8 cellular contexts compared by ENCODE assay signal in the genomic region with DNA sequence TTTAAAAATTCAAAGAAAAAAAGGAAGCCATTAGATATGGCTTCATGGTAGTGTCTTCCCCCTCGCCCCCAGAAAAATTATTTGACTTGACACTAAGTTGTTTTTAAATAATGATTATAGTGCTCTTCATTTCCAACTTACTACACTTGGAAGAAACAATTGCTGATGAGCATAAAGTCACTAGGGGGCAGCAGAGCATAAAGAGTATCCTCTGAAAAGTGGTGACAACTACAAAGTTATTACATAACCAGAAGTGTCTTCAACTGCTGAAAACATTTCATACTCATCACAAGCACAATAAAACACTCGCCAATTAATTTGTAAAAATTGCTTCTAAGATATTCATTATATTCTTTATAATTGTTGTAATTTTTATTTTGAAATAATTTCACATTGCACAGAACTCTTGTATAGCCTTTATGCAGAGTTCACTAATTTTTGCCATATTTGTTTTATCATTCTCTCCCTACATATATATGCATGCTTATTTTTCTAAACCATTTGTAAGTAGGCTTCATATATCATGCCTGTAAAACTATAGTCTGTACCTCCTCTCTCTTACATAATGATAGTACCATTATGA. TPM values are rescaled to one million over a fixed set of nuclear protein-coding genes. Genes with fewer than 3 reads are reported as not detected.
DNase-seq lines count a peak whose midpoint lies in the region; ATAC-seq and TF ChIP-seq lines count a peak whose summit lies in the region.

No MANE protein-coding gene starts in this region.

- no peak for TF ChIP-seq POLR2A in erythroblast (IDR thresholded peaks at IDR 0.05; ENCODE audit: low read length)
- TF ChIP-seq POLR2A in testis (IDR thresholded peaks at IDR 0.05), result no peak

- no peaks in the 10 kb centered on the region for H3K9me3 Mint-ChIP-seq in naive thymus-derived CD8-positive, alpha-beta T cell

- peak; percentile 50 for ATAC-seq in HG03442 (IDR thresholded peaks at IDR 0.05; ENCODE audit: unreplicated experiment)
- peak; percentile 55 to 66 for ATAC-seq in naive thymus-derived CD8-positive, alpha-beta T cell

- H3K27me3 ChIP-seq in testis, result no peaks in the 10 kb centered on the region

- H3K27me3 Mint-ChIP-seq in naive thymus-derived CD8-positive, alpha-beta T cell, result no peaks in the 10 kb centered on the region

- H3K4me1 Mint-ChIP-seq in naive thymus-derived CD8-positive, alpha-beta T cell, result peaks cover 0 to 2% (median 0%) of the 10 kb centered on the region in 4 donors

- POLR2A ChIA-PET in naive thymus-derived CD8-positive, alpha-beta T cell (lab: Charles Lee), result no interaction called here

- H3K36me3 ChIP-seq in testis (ENCODE audit: low read depth, missing control alignments), result no peaks in the 10 kb centered on the region

- peak; percentile 74 to 85 (median 75) for TF ChIP-seq CTCF in testis (IDR thresholded peaks at IDR 0.05)

- peak overlapping the region in 1 of 10 donors; percentile 12 for H3K27ac Mint-ChIP-seq in naive thymus-derived CD8-positive, alpha-beta T cell

- H3K4me3 ChIP-seq in testis, result no peak overlapping the region

- WGBS in testis, 2 donors, result 21 to 24% methylated on average over 2 of the region's 2 CpGs

- H3K9me3 ChIP-seq in testis, result no peaks in the 10 kb centered on the region

- no peak overlapping the region for H3K27ac ChIP-seq in testis

- peak; percentile 88 for DNase-seq in SIG-M5 treated with dmso at 0.1 percent for 504 hours (lab: John Stamatoyannopoulos, UW; ENCODE audit: unreplicated experiment)
- no peak for DNase-seq in SIG-M5 (lab: John Stamatoyannopoulos, UW)
- DNase-seq in NCI-H69 (lab: John Stamatoyannopoulos, UW), result peak; percentile 63
- peak; percentile 30 for DNase-seq in activated CD4-positive, alpha-beta T cell treated with anti-CD3 and anti-CD28 coated beads, Interleukin-2, amount 50 U/mL, for 4 hours
- DNase-seq in erythroblast (lab: John Stamatoyannopoulos, UW), result peak; percentile 72 to 87
- DNase-seq in naive thymus-derived CD8-positive, alpha-beta T cell, result peak in 9 of 10 donors; percentile 32 to 78 (median 71)
- peak; percentile 83 for DNase-seq in testis

- H3K36me3 Mint-ChIP-seq in naive thymus-derived CD8-positive, alpha-beta T cell, result peaks cover 0 to 7% (median 0%) of the 10 kb centered on the region in 3 donors

- no peak overlapping the region for H3K4me3 Mint-ChIP-seq in naive thymus-derived CD8-positive, alpha-beta T cell

- intact Hi-C loops in testis (cut with DNase I; ENCODE audit: low total_unique reads), result loop anchor here (10.0 kb wide), 1 partner anchor 84 kb away; no protein-coding TSS in a partner anchor

- H3K4me1 ChIP-seq in testis, result no peaks in the 10 kb centered on the region

RNA-seq across cellular contexts. Expression of a gene that starts 54.9 kb away (rescaled TPM):
- 10 to 100 TPM; 19.5 to 20.1 TPM for total RNA-seq in naive thymus-derived CD8-positive, alpha-beta T cell
- polyA plus RNA-seq in naive thymus-derived CD8-positive, alpha-beta T cell, result 1 to 10 TPM; 3.3 to 3.4 (median 3.3) TPM
- 10 to 100 TPM; 27.7 to 45.2 TPM for total RNA-seq in testis
- 31.7 TPM for polyA plus RNA-seq in testis (ENCODE audit: insufficient read depth, low read depth, low replicate concordance)
